9 cellular contexts compared by ENCODE assay signal in the genomic region with DNA sequence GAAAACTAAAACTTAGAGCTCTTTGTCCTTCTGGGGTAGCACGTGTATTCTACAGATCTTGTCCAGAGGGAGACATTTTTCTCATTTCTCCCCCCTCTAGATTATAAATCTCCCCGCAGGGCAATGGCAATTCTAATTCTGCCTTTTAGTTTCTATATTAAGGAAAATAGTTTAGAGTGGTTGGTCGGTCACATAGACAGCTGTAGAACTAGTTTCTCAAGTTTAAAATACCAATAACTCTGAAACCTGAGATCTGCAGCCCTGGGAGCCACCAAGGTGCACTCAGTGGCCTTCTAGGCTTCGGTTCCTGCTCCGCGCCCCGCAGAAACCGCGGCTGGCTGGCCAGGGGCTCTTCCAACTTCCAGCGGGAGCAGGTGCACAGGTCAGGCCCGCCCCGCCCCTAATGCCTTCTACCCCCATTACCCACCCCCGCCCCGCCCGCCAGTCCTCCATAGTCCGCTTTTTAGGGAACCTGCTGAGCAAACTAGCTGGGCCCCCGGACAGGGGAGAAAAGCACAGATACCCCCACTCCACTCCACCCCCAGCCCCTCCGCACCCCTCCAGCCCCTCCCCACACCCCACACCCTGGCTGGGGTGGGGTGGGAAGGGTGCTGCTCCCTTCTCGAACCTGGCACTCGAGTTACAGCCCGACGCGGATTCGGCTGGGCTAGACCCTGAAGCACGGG. TPM values are rescaled to one million over a fixed set of nuclear protein-coding genes. Genes with fewer than 3 reads are reported as not detected.
DNase-seq lines count a peak whose midpoint lies in the region; ATAC-seq and TF ChIP-seq lines count a peak whose summit lies in the region.
"Had no signal": no experiment of that assay in that cellular context is flagged by ENCODE, and none has a peak within 500 bp of the region (broad histone marks: within the 10 kb centered on the region; RNA-seq: fewer than 3 reads in every experiment).

No MANE protein-coding gene starts in this region.

- peaks cover 69% of the 10 kb centered on the region for H3K4me1 Mint-ChIP-seq in central memory CD8-positive, alpha-beta T cell
- peaks cover 31% of the 10 kb centered on the region for H3K4me1 Mint-ChIP-seq in memory B cell

- WGBS in suprapubic skin: under 1% methylated on average over 10 of the region's 25 CpGs

- peak overlapping the region; percentile 83 for H2AFZ ChIP-seq in DND-41 (ENCODE audit: low read depth, low read length)

- no peak for TF ChIP-seq EP300 in suprapubic skin (IDR thresholded peaks at IDR 0.05)

- H3K4me2 ChIP-seq in DND-41 (ENCODE audit: insufficient read depth, low read length): peak overlapping the region; percentile 77

- TF ChIP-seq CTCF in DND-41 (IDR thresholded peaks at IDR 0.05; ENCODE audit: borderline replicate concordance, extremely low read depth, low read length, poor library complexity, severe bottlenecking) (peak; percentile 11), suprapubic skin (IDR thresholded peaks at IDR 0.05) (no peak), GM10266 (IDR thresholded peaks at IDR 0.05; ENCODE audit: control insufficient read depth, insufficient read depth, low read depth, missing control alignments) (no peak)

- H3K36me3 ChIP-seq in DND-41 (ENCODE audit: insufficient read depth, low read length) (peaks cover 22% of the 10 kb centered on the region), suprapubic skin (no peaks in the 10 kb centered on the region)

- peaks cover 15% of the 10 kb centered on the region for H3K36me3 Mint-ChIP-seq in central memory CD8-positive, alpha-beta T cell (ENCODE audit: insufficient read depth)
- peaks cover 6% of the 10 kb centered on the region for H3K36me3 Mint-ChIP-seq in memory B cell

- H3K9me3 ChIP-seq in DND-41 (ENCODE audit: insufficient read depth, low read length, severe bottlenecking) (no peaks in the 10 kb centered on the region), suprapubic skin (no peaks in the 10 kb centered on the region)

- H3K27me3 Mint-ChIP-seq in central memory CD8-positive, alpha-beta T cell: no peaks in the 10 kb centered on the region
- no peaks in the 10 kb centered on the region for H3K27me3 Mint-ChIP-seq in memory B cell

- peaks cover 17% of the 10 kb centered on the region for H4K20me1 ChIP-seq in DND-41 (ENCODE audit: insufficient read depth, low read length)

- H3K9ac ChIP-seq in DND-41 (ENCODE audit: low read depth, low read length): peak overlapping the region; percentile 94

- H3K4me3 ChIP-seq in DND-41 (ENCODE audit: low read depth in 1 of 2, low read length in 2 of 2) (peak overlapping the region; percentile 81 to 89), suprapubic skin (peak overlapping the region; percentile 64)

- no peaks in the 10 kb centered on the region for H3K27me3 ChIP-seq in DND-41 (ENCODE audit: insufficient read depth, low read length, poor library complexity)
- peaks cover 37% of the 10 kb centered on the region for H3K27me3 ChIP-seq in suprapubic skin

- H3K4me1 ChIP-seq in DND-41 (ENCODE audit: insufficient read depth, low read length): peaks cover 57% of the 10 kb centered on the region
- H3K4me1 ChIP-seq in suprapubic skin: peaks cover 31% of the 10 kb centered on the region

- TF ChIP-seq POLR2A in suprapubic skin (IDR thresholded peaks at IDR 0.05): no peak

- H3K9me3 Mint-ChIP-seq in central memory CD8-positive, alpha-beta T cell: peaks cover 10% of the 10 kb centered on the region
- H3K9me3 Mint-ChIP-seq in memory B cell: peaks cover 3% of the 10 kb centered on the region

- peak overlapping the region; percentile 86 for H3K4me3 Mint-ChIP-seq in central memory CD8-positive, alpha-beta T cell
- peak overlapping the region; percentile 99 for H3K4me3 Mint-ChIP-seq in memory B cell

- DNase-seq in DND-41 (peak; percentile 64), RPMI8226 (peak; percentile 47), memory B cell (ENCODE audit: low spot score in 2 of 2) (peak in 1 of 2 donors; percentile 14), suprapubic skin (ENCODE audit: low spot score in 2 of 2) (no peak), GM10266 (ENCODE audit: extremely low spot score) (no peak)
- DNase-seq in central memory CD8-positive, alpha-beta T cell (ENCODE audit: low spot score in 2 of 2): no peak

- H3K27ac ChIP-seq in DND-41 (ENCODE audit: low read length): peak overlapping the region; percentile 97
- H3K27ac ChIP-seq in suprapubic skin: peak overlapping the region; percentile 95

- H3K27ac Mint-ChIP-seq in central memory CD8-positive, alpha-beta T cell (ENCODE audit: low read depth): peak overlapping the region; percentile 97
- peak overlapping the region; percentile 96 for H3K27ac Mint-ChIP-seq in memory B cell

- ATAC-seq in DND-41 (ENCODE audit: insufficient read depth, low read depth): peak; percentile 27
- ATAC-seq in HG02678 (IDR thresholded peaks at IDR 0.05; ENCODE audit: unreplicated experiment): peak; percentile 15
- ATAC-seq in central memory CD8-positive, alpha-beta T cell (replicated peaks; ENCODE audit: extremely low read depth, poor library complexity, severe bottlenecking): peak; percentile 10
- ATAC-seq in memory B cell (ENCODE audit: low read depth): peak; percentile 33
- ATAC-seq in GM21619 (IDR thresholded peaks at IDR 0.05; ENCODE audit: unreplicated experiment): no peak

- peaks cover 69% of the 10 kb centered on the region for H3K79me2 ChIP-seq in DND-41 (ENCODE audit: insufficient read depth, low read length)

RNA-seq across cellular contexts. Expression of a gene that starts 0.4 kb away (rescaled TPM):
- 10 to 100 TPM in 1 of 4 donors, 1 to 10 TPM in 3; 3.4 to 10.7 (median 5.0) TPM for total RNA-seq in suprapubic skin
- total RNA-seq: SK-MEL-5 had no signal

RNA-seq across cellular contexts. Expression of a gene that starts 59.3 kb away (rescaled TPM):
- 1 to 10 TPM in 3 of 4 donors, under 1 TPM in 1; 0.62 to 5.6 (median 1.8) TPM for total RNA-seq in suprapubic skin

Comparison
In these comparisons a context has a peak if more than half of its experiments do, and no peak if none do; other contexts are left out.
1. DNase-seq: peak in DND-41 (single experiment) and RPMI8226 (single experiment); none in central memory CD8-positive, alpha-beta T cell (0 of 2), suprapubic skin (0 of 2) and GM10266 (single experiment).